In genomic region chr6:44263357-44264100, GRCh38 we compare ENCODE assay signal across 8 cellular contexts. TPM values are rescaled to one million over a fixed set of nuclear protein-coding genes. Genes with fewer than 3 reads are reported as not detected.
DNase-seq lines count a peak whose midpoint lies in the region; ATAC-seq and TF ChIP-seq lines count a peak whose summit lies in the region.

No MANE protein-coding gene starts in this region.

- H3K27ac ChIP-seq in trophoblast cell (ENCODE audit: low read depth, low read length) (no peak overlapping the region), sigmoid colon (peak overlapping the region in 1 of 4 donors; percentile 24)

- H3K4me3 ChIP-seq in epithelial cell of esophagus (ENCODE audit: low read length) (peak overlapping the region; percentile 74), trophoblast cell (ENCODE audit: low read depth, low read length) (no peak overlapping the region), sigmoid colon (peak overlapping the region in 2 of 4 donors; percentile 73 to 74)

- H2BK120ac ChIP-seq in trophoblast cell (ENCODE audit: insufficient read depth, low read length, poor library complexity), result no peak overlapping the region

- H3K4ac ChIP-seq in trophoblast cell (ENCODE audit: low read depth, low read length), result peak overlapping the region; percentile 29

- peak overlapping the region; percentile 99 for H3K4me2 ChIP-seq in trophoblast cell (ENCODE audit: low read length)

- H3K79me2 ChIP-seq in trophoblast cell (ENCODE audit: control insufficient read depth, insufficient read depth, low read length, poor library complexity), result peaks cover 3% of the 10 kb centered on the region

- ATAC-seq in GM21717 (IDR thresholded peaks at IDR 0.05; ENCODE audit: unreplicated experiment), result no peak

- H4K8ac ChIP-seq in trophoblast cell (ENCODE audit: low read depth, low read length), result peak overlapping the region; percentile 33

- peaks cover 23 to 24% of the 10 kb centered on the region in 2 experiments for H3K4me1 ChIP-seq in trophoblast cell (ENCODE audit: control insufficient read depth in 1 of 2, insufficient read depth in 2 of 2, low read length in 2 of 2)
- H3K4me1 ChIP-seq in sigmoid colon, result peaks cover 0 to 28% (median 27%) of the 10 kb centered on the region in 4 donors

- peak overlapping the region; percentile 92 for H3K4me3 Mint-ChIP-seq in activated T-cell treated with anti-CD3 and anti-CD28 coated beads, Interleukin-2, amount 50 U/mL, for 24 hours

- peaks cover 17 to 20% of the 10 kb centered on the region in 2 experiments for H3K36me3 ChIP-seq in trophoblast cell (ENCODE audit: control insufficient read depth in 1 of 2, insufficient read depth in 2 of 2, low read length in 2 of 2)
- H3K36me3 ChIP-seq in sigmoid colon, result peaks cover 0 to 10% (median 5%) of the 10 kb centered on the region in 4 donors

- peak overlapping the region; percentile 9 for H2BK5ac ChIP-seq in trophoblast cell (ENCODE audit: low read depth, low read length, poor library complexity)

- H3K23ac ChIP-seq in trophoblast cell (ENCODE audit: low read length), result no peak overlapping the region

- DNase-seq in activated T-cell treated with anti-CD3 and anti-CD28 coated beads, Interleukin-2, amount 50 U/mL, for 24 hours, result no peak
- DNase-seq in activated T-cell treated with anti-CD3 and anti-CD28 coated beads, Interleukin-2, amount 50 U/mL, for 1 hour, result no peak
- DNase-seq in epithelial cell of esophagus (ENCODE audit: low read depth), result peak; percentile 44
- no peak for DNase-seq in trophoblast cell
- DNase-seq in AG08396 (ENCODE audit: low spot score), result no peak
- no peak for DNase-seq in sigmoid colon

- H2BK12ac ChIP-seq in trophoblast cell (ENCODE audit: low read length), result peak overlapping the region; percentile 42

- H3K9me3 ChIP-seq in trophoblast cell (ENCODE audit: insufficient read depth, low read depth, low read length) (no peaks in the 10 kb centered on the region), sigmoid colon (no peaks in the 10 kb centered on the region)

- H3K27me3 Mint-ChIP-seq in activated T-cell treated with anti-CD3 and anti-CD28 coated beads, Interleukin-2, amount 50 U/mL, for 24 hours, result peaks cover 7% of the 10 kb centered on the region

- no peak overlapping the region for H2AFZ ChIP-seq in trophoblast cell (ENCODE audit: insufficient read depth, low read length, poor library complexity)

- H3K36me3 Mint-ChIP-seq in activated T-cell treated with anti-CD3 and anti-CD28 coated beads, Interleukin-2, amount 50 U/mL, for 24 hours (ENCODE audit: low read depth), result peaks cover 63% of the 10 kb centered on the region

- H4K12ac ChIP-seq in trophoblast cell (ENCODE audit: low read depth, low read length), result no peak overlapping the region

- peak overlapping the region; percentile 18 for H3K9ac ChIP-seq in trophoblast cell (ENCODE audit: low read length)

- H3K27ac Mint-ChIP-seq in activated T-cell treated with anti-CD3 and anti-CD28 coated beads, Interleukin-2, amount 50 U/mL, for 24 hours, result peak overlapping the region; percentile 95

- WGBS in trophoblast cell (ENCODE audit: extremely low coverage, insufficient coverage, insufficient read length), result no CpG with 5 or more reads among the region's 9 CpGs
- 17 to 30% methylated on average over 9 of the region's 9 CpGs for WGBS in sigmoid colon, 2 donors

- no peaks in the 10 kb centered on the region for H3K9me3 Mint-ChIP-seq in activated T-cell treated with anti-CD3 and anti-CD28 coated beads, Interleukin-2, amount 50 U/mL, for 24 hours

- H3K27me3 ChIP-seq in trophoblast cell (ENCODE audit: insufficient read depth, low read length) (peaks cover 3% of the 10 kb centered on the region), sigmoid colon (peaks cover 0 to 7% (median 4%) of the 10 kb centered on the region in 3 donors)

- TF ChIP-seq POLR2A in Raji (IDR thresholded peaks at IDR 0.05; ENCODE audit: insufficient read depth, low read depth, low read length) (0 out of 2 replicates have a peak, but pooled peaks have one; percentile 18), sigmoid colon (IDR thresholded peaks at IDR 0.05) (no peak)

- peak overlapping the region; percentile 26 for H2AK5ac ChIP-seq in trophoblast cell (ENCODE audit: low read length)

- TF ChIP-seq CTCF in epithelial cell of esophagus (IDR thresholded peaks at IDR 0.05; ENCODE audit: insufficient read depth, low read depth, low read length, missing control alignments), result no peak
- TF ChIP-seq CTCF in sigmoid colon (IDR thresholded peaks at IDR 0.05), result no peak

- peak overlapping the region; percentile 38 for H3K18ac ChIP-seq in trophoblast cell (ENCODE audit: low read length)

- peak overlapping the region; percentile 13 for H4K91ac ChIP-seq in trophoblast cell (ENCODE audit: low read depth, low read length)

- peaks cover 54% of the 10 kb centered on the region for H3K4me1 Mint-ChIP-seq in activated T-cell treated with anti-CD3 and anti-CD28 coated beads, Interleukin-2, amount 50 U/mL, for 24 hours (ENCODE audit: low read depth)

- peaks cover 8% of the 10 kb centered on the region for H3K79me1 ChIP-seq in trophoblast cell (ENCODE audit: low read length)

- no peak for TF ChIP-seq EP300 in sigmoid colon (IDR thresholded peaks at IDR 0.05)

- H3K14ac ChIP-seq in trophoblast cell (ENCODE audit: low read length), result no peak overlapping the region

- intact Hi-C loops in sigmoid colon (cut with DNase I), result no loop called here

RNA-seq across cellular contexts. Expression of gene NFKBIE, which starts 1.8 kb away (rescaled TPM):
- polyA plus RNA-seq in trophoblast cell (2013), result 8.6 and 10.1 TPM in 2 replicates
- 10 to 100 TPM in 1 of 4 donors, 1 to 10 TPM in 3; 4.7 to 13.6 (median 8.4) TPM for total RNA-seq in sigmoid colon
- 10 to 100 TPM in 2 of 3 donors, 1 to 10 TPM in 1; 8.4 to 16.2 (median 13.4) TPM for polyA plus RNA-seq in sigmoid colon

RNA-seq across cellular contexts. Expression of gene SLC35B2, which starts 6.2 kb away (rescaled TPM):
- 48.9 and 52.5 TPM in 2 replicates for polyA plus RNA-seq in trophoblast cell (2013)
- 10 to 100 TPM; 25.3 to 28.8 (median 27.2) TPM for total RNA-seq in sigmoid colon
- 10 to 100 TPM in 1 of 3 donors, 1 to 10 TPM in 2; 7.2 to 36.9 (median 7.9) TPM for polyA plus RNA-seq in sigmoid colon

RNA-seq across cellular contexts. Expression of gene TMEM151B, which starts 6.7 kb away (rescaled TPM):
- polyA plus RNA-seq in trophoblast cell (2013), result 0.01 TPM in 2 replicates
- 1 to 10 TPM in 1 of 4 donors, under 1 TPM in 3; 0.16 to 1.1 (median 0.68) TPM for total RNA-seq in sigmoid colon
- polyA plus RNA-seq in sigmoid colon, result under 1 TPM in 1 of 3 donors, not detected in 2; 0.63 TPM

RNA-seq across cellular contexts. Expression of gene HSP90AB1, which starts 16.6 kb away (rescaled TPM):
- 916 and 940 TPM in 2 replicates for polyA plus RNA-seq in trophoblast cell (2013)
- 100 to 1,000 TPM; 442 to 569 (median 518) TPM for total RNA-seq in sigmoid colon
- polyA plus RNA-seq in sigmoid colon, result 100 to 1,000 TPM; 182 to 484 (median 320) TPM

RNA-seq across cellular contexts. Expression of gene SLC29A1, which starts 40.1 kb away (rescaled TPM):
- 99.2 and 101 TPM in 2 replicates for polyA plus RNA-seq in trophoblast cell (2013)
- 100 to 1,000 TPM; 147 to 195 (median 180) TPM for total RNA-seq in sigmoid colon
- polyA plus RNA-seq in sigmoid colon, result 10 to 100 TPM in 2 of 3 donors, 1 to 10 TPM in 1; 4.2 to 24.8 (median 10.8) TPM
